In the genomic region with DNA sequence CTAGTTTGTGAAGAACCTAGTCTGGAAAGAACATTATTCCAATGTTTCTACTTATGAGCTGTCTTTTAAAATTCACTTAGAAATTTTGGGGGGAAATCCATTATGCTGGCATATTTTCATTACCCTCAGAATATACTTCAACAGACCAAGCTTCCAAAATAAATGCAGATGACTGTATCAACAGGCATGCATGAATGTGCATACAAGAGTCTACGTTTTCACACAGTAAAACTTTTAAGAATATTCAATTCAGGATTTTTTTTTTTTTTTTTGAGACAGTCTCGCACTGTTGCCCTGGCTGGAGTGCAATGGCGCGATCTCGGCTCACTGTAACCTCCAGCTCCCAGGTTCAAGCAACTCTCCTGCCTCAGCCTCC, we compare ENCODE assay signal across 18 cellular contexts.
"Had no signal": no experiment of that assay in that cellular context is flagged by ENCODE, and none has a peak within 500 bp of the region (broad histone marks: within the 10 kb centered on the region; RNA-seq: fewer than 3 reads in every experiment).

No MANE protein-coding gene starts in this region.

- ATAC-seq: activated CD4-positive, alpha-beta T cell treated with anti-CD3 and anti-CD28 coated beads for 36 hours; activated T-cell treated with anti-CD3 and anti-CD28 coated beads, Interleukin-2, amount 50 U/mL, for 4 hours; effector memory CD8-positive, alpha-beta T cell; esophagus mucosa; left cardiac atrium; sciatic nerve; stimulated activated memory B cell treated with anti-CD40 and anti-IgM and Interleukin-4, amounts not matched to agents 10 μg/mL and 1 μg/mL and 100 μg/mL, for 72 hours had no signal

- H3K9me3 ChIP-seq: breast epithelium had no signal

- H3K27ac ChIP-seq: breast epithelium, parathyroid adenoma had no signal

- H3K79me2 ChIP-seq: parathyroid adenoma had no signal

- H2AFZ ChIP-seq: parathyroid adenoma had no signal

- H3K4me1 ChIP-seq: breast epithelium, parathyroid adenoma had no signal

- H3K4me3 ChIP-seq: breast epithelium, smooth muscle cell had no signal

- H3K36me3 ChIP-seq: breast epithelium had no signal

- H3K27me3 ChIP-seq: breast epithelium had no signal

- DNase-seq: activated B cell treated with CpG ODN at 0.5 μM for 24 hours; activated CD4-positive, alpha-beta T cell treated with anti-CD3 and anti-CD28 coated beads for 36 hours; activated CD4-positive, alpha-beta T cell treated with anti-CD3 and anti-CD28 coated beads, Interleukin-2, amount 50 U/mL, for 4 hours; activated CD8-positive, alpha-beta memory T cell treated with anti-CD3 and anti-CD28 coated beads, Interleukin-2, amount 50 U/mL, for 48 hours; activated naive CD4-positive, alpha-beta T cell; activated T-cell treated with anti-CD3 and anti-CD28 coated beads, Interleukin-2, amount 50 U/mL, for 4 hours; effector memory CD8-positive, alpha-beta T cell; islet precursor cell; left cardiac atrium; stimulated activated CD4-positive, alpha-beta T cell treated with anti-CD3 and anti-CD28 coated beads, Interleukin-15, amount 100 ng/mL, for 24 hours; T1000; trophoblast cell had no signal

- H3K9ac ChIP-seq: parathyroid adenoma had no signal

- H3K4me2 ChIP-seq: smooth muscle cell had no signal
